ENCODE assay signal across 21 cellular contexts in genomic region chr16:88487920-88488842, GRCh38. TPM values are rescaled to one million over a fixed set of nuclear protein-coding genes. Genes with fewer than 3 reads are reported as not detected.
A peak's percentile ranks its signal among the peaks of the same experiment; 100 is the strongest.
DNase-seq lines count a peak whose midpoint lies in the region; ATAC-seq, FAIRE-seq and TF ChIP-seq lines count a peak whose summit lies in the region.
"Had no signal": no experiment of that assay in that cellular context is flagged by ENCODE, and none has a peak within 500 bp of the region (broad histone marks: within the 10 kb centered on the region; RNA-seq: fewer than 3 reads in every experiment).

No MANE protein-coding gene starts in this region.

- H3K9ac ChIP-seq in BLaER1 treated with 17β-estradiol and CSF1 and Interleukin-3, amounts not matched to agents 10 nM and 100 nM: no peak overlapping the region; a peak in 1 of 22 replicates
- H3K9ac ChIP-seq in IMR-90 (ENCODE audit: low read depth, low read length) (no peak overlapping the region), K562 (ENCODE audit: insufficient read depth in 1 of 2, low read depth in 2 of 2, low read length in 2 of 2) (peak overlapping the region in 1 of 2 experiments; percentile 71; a peak in 1 of 4 replicates)

- no peaks in the 10 kb centered on the region for H3K9me3 ChIP-seq in BLaER1 treated with 17β-estradiol and CSF1 and Interleukin-3, amounts not matched to agents 10 nM and 100 nM (replicated peaks in 1 of 11)
- no peaks in the 10 kb centered on the region for H3K9me3 ChIP-seq in IMR-90 (ENCODE audit: control insufficient read depth, insufficient read depth, low read length)
- no peaks in the 10 kb centered on the region for H3K9me3 ChIP-seq in K562 (replicated peaks; ENCODE audit: control insufficient read depth, insufficient read depth, low read depth, low read length)
- H3K9me3 ChIP-seq in mucosa of descending colon: no peaks in the 10 kb centered on the region
- H3K9me3 ChIP-seq in esophagus squamous epithelium: no peaks in the 10 kb centered on the region
- H3K9me3 ChIP-seq: adrenal gland, gastroesophageal sphincter had no signal

- H3K4me3 Mint-ChIP-seq in stimulated activated naive CD8-positive, alpha-beta T cell treated with anti-CD3 and anti-CD28 coated beads, Interleukin-15, amount 100 ng/mL, for 72 hours: no peak overlapping the region
- H3K4me3 Mint-ChIP-seq: CD4-positive, alpha-beta T cell had no signal

- H3K56ac ChIP-seq in IMR-90 (ENCODE audit: extremely low read depth, insufficient read depth, low read length): no peak overlapping the region

- no peak overlapping the region for H2BK5ac ChIP-seq in IMR-90 (ENCODE audit: low read depth, low read length, poor library complexity, severe bottlenecking)

- TF ChIP-seq CTCF in IMR-90 (conservative IDR thresholded peaks at IDR 0.05; ENCODE audit: low read depth, low read length) (no peak), K562 (IDR thresholded peaks at IDR 0.05 in 2 of 3, conservative IDR thresholded peaks at IDR 0.05 in 1 of 3; ENCODE audit: insufficient read depth in 2 of 3, low read depth in 1 of 3, low read length in 3 of 3) (no peak; a peak in 1 of 6 replicates), mucosa of descending colon (IDR thresholded peaks at IDR 0.05) (no peak), esophagus squamous epithelium (IDR thresholded peaks at IDR 0.05) (peak in 1 of 6 experiments; percentile 9)

- no peak overlapping the region for H4K8ac ChIP-seq in IMR-90 (ENCODE audit: low read depth in 2 of 2, low read length in 2 of 2)

- no peak for TF ChIP-seq EP300 in K562 (IDR thresholded peaks at IDR 0.05; ENCODE audit: low read length)

- ATAC-seq in IMR-90 (ENCODE audit: low read depth): no peak
- no peak for ATAC-seq in K562
- peak; percentile 88 for ATAC-seq in mucosa of descending colon
- ATAC-seq in stimulated activated naive CD8-positive, alpha-beta T cell treated with anti-CD3 and anti-CD28 coated beads, Interleukin-15, amount 100 ng/mL, for 72 hours: no peak
- ATAC-seq: gastroesophageal sphincter had no signal

- no peak overlapping the region for H2BK120ac ChIP-seq in IMR-90 (ENCODE audit: low read depth, low read length)

- H3K14ac ChIP-seq in IMR-90 (replicated peaks; ENCODE audit: low read depth, low read length): no peak overlapping the region

- peak overlapping the region in 1 of 2 donors; percentile 89 for H3K27ac Mint-ChIP-seq in stimulated activated naive CD8-positive, alpha-beta T cell treated with anti-CD3 and anti-CD28 coated beads, Interleukin-15, amount 100 ng/mL, for 72 hours
- H3K27ac Mint-ChIP-seq: CD4-positive, alpha-beta T cell had no signal

- dilution Hi-C loops in IMR-90 (cut with HindIII; ENCODE audit: low sequenced_read_pairs, unreplicated experiment): no loop called here

- CTCF ChIA-PET in IMR-90 (lab: Yijun Ruan, JAX): no interaction called here
- CTCF ChIA-PET in K562 (lab: Yijun Ruan, JAX; ENCODE audit: low intra/inter-chr PET ratio): no interaction called here

- H3K79me2 ChIP-seq in K562 (ENCODE audit: control insufficient read depth, insufficient read depth, low read length): peaks cover 65% of the 10 kb centered on the region

- TF ChIP-seq POLR2A in IMR-90 (IDR thresholded peaks at IDR 0.05; ENCODE audit: low read depth, low read length) (no peak), K562 (conservative IDR thresholded peaks at IDR 0.05) (no peak), esophagus squamous epithelium (IDR thresholded peaks at IDR 0.05) (no peak)

- peaks cover 6 to 92% (median 81%) of the 10 kb centered on the region in 11 experiments; a peak in 20 of 22 replicates for H4K20me1 ChIP-seq in BLaER1 treated with 17β-estradiol and CSF1 and Interleukin-3, amounts not matched to agents 10 nM and 100 nM
- H4K20me1 ChIP-seq in IMR-90 (ENCODE audit: insufficient read depth, low read length) (peaks cover 24% of the 10 kb centered on the region), K562 (replicated peaks; ENCODE audit: control insufficient read depth, insufficient read depth, low read length) (peaks cover 10% of the 10 kb centered on the region; the same call in 1 of the 2 replicates)

- peaks cover 0 to 7% (median 0%) of the 10 kb centered on the region in 11 experiments; a peak in 2 of 22 replicates for H3K27me3 ChIP-seq in BLaER1 treated with 17β-estradiol and CSF1 and Interleukin-3, amounts not matched to agents 10 nM and 100 nM
- H3K27me3 ChIP-seq in IMR-90 (ENCODE audit: control insufficient read depth, insufficient read depth, low read length): no peaks in the 10 kb centered on the region
- no peaks in the 10 kb centered on the region for H3K27me3 ChIP-seq in K562 (ENCODE audit: control insufficient read depth in 2 of 2, insufficient read depth in 2 of 2, low read length in 2 of 2)
- no peaks in the 10 kb centered on the region for H3K27me3 ChIP-seq in esophagus squamous epithelium
- H3K27me3 ChIP-seq: adrenal gland, cardiac muscle cell, dorsolateral prefrontal cortex had no signal

- no peak for DNase-seq in IMR-90
- peak in 2 of 4 experiments; percentile 66 to 69 for DNase-seq in K562 (ENCODE audit: extremely low read depth in 1 of 4, low spot score in 3 of 4)
- peak; percentile 93 to 94 (median 94) for DNase-seq in mucosa of descending colon
- no peak for DNase-seq in stimulated activated naive CD8-positive, alpha-beta T cell treated with anti-CD3 and anti-CD28 coated beads, Interleukin-15, amount 100 ng/mL, for 72 hours
- DNase-seq in esophagus squamous epithelium (lab: John Stamatoyannopoulos, UW): no peak
- DNase-seq in T-helper 1 cell: no peak
- DNase-seq in activated CD4-positive, alpha-beta T cell treated with anti-CD3 and anti-CD28 coated beads, Interleukin-2, amount 50 U/mL, for 48 hours: no peak
- DNase-seq: activated CD4-positive, alpha-beta T cell treated with anti-CD3 and anti-CD28 coated beads for 48 hours; activated effector memory CD4-positive, alpha-beta T cell treated with Interleukin-2 at 50 U/mL for 16 hours; CD4-positive, alpha-beta T cell; DND-41; kidney glomerular epithelial cell; mesendoderm; NCI-H1436; stimulated activated CD4-positive, alpha-beta T cell treated with anti-CD3 and anti-CD28 coated beads, Interleukin-12 subunit alpha, Interleukin-12 subunit beta, amount 100 ng/mL, for 4 hours had no signal

- intact Hi-C loops in IMR-90 (cut with micrococcal nuclease): no loop called here
- intact Hi-C loops in K562 (cut with micrococcal nuclease): no loop called here
- intact Hi-C loops in mucosa of descending colon (cut with DNase I, micrococcal nuclease): no loop called here
- intact Hi-C loops in esophagus squamous epithelium (cut with DNase I): no loop called here

- no peaks in the 10 kb centered on the region for H3K9me3 Mint-ChIP-seq in stimulated activated naive CD8-positive, alpha-beta T cell treated with anti-CD3 and anti-CD28 coated beads, Interleukin-15, amount 100 ng/mL, for 72 hours
- H3K9me3 Mint-ChIP-seq: CD4-positive, alpha-beta T cell had no signal

- H2AFZ ChIP-seq in IMR-90 (replicated peaks; ENCODE audit: low read length, poor library complexity) (peak overlapping the region; percentile 51), K562 (ENCODE audit: low read depth, low read length) (no peak overlapping the region)

- TF ChIP-seq RAD21 in IMR-90 (IDR thresholded peaks at IDR 0.05; ENCODE audit: low read length) (no peak), K562 (CRISPR knock-in tag; conservative IDR thresholded peaks at IDR 0.05 in 1 of 2, IDR thresholded peaks at IDR 0.05 in 1 of 2) (no peak)

- H3K36me3 ChIP-seq in BLaER1 treated with 17β-estradiol and CSF1 and Interleukin-3, amounts not matched to agents 10 nM and 100 nM: peaks cover 0 to 51% (median 18%) of the 10 kb centered on the region in 11 experiments; a peak in 16 of 22 replicates
- H3K36me3 ChIP-seq in IMR-90 (ENCODE audit: control insufficient read depth, insufficient read depth, low read length) (peaks cover 7% of the 10 kb centered on the region; the same call in 1 of the 2 replicates), K562 (ENCODE audit: control insufficient read depth, insufficient read depth, low read length) (peaks cover 82% of the 10 kb centered on the region; the same call in 2 of the 3 replicates), mucosa of descending colon (ENCODE audit: low read depth) (no peaks in the 10 kb centered on the region), esophagus squamous epithelium (peaks cover 0 to 8% (median 0%) of the 10 kb centered on the region in 3 donors)
- H3K36me3 ChIP-seq: adrenal gland, cardiac muscle cell, gastroesophageal sphincter had no signal

- no peaks in the 10 kb centered on the region for H3K27me3 Mint-ChIP-seq in stimulated activated naive CD8-positive, alpha-beta T cell treated with anti-CD3 and anti-CD28 coated beads, Interleukin-15, amount 100 ng/mL, for 72 hours
- H3K27me3 Mint-ChIP-seq: CD4-positive, alpha-beta T cell had no signal

- H2BK15ac ChIP-seq in IMR-90 (ENCODE audit: low read depth, low read length): no peak overlapping the region

- H4K91ac ChIP-seq in IMR-90 (ENCODE audit: insufficient read depth, low read depth, low read length): no peak overlapping the region

- H3K4me1 Mint-ChIP-seq in stimulated activated naive CD8-positive, alpha-beta T cell treated with anti-CD3 and anti-CD28 coated beads, Interleukin-15, amount 100 ng/mL, for 72 hours: peaks cover 17% of the 10 kb centered on the region

- H2AK5ac ChIP-seq in IMR-90 (ENCODE audit: low read depth, low read length): no peak overlapping the region

- H3K4me3 ChIP-seq in BLaER1 treated with 17β-estradiol and CSF1 and Interleukin-3, amounts not matched to agents 10 nM and 100 nM: no peak overlapping the region
- H3K4me3 ChIP-seq in IMR-90 (ENCODE audit: insufficient read depth, low read depth, low read length) (no peak overlapping the region), K562 (no peak overlapping the region), mucosa of descending colon (no peak overlapping the region), esophagus squamous epithelium (no peak overlapping the region)
- H3K4me3 ChIP-seq: adrenal gland, cardiac muscle cell, dorsolateral prefrontal cortex, gastroesophageal sphincter had no signal

- BruUV-seq in IMR-90 (replicated peaks; lab: Mats Ljungman, UMichigan) (no TSS peak), K562 (replicated peaks; lab: Mats Ljungman, UMichigan) (no TSS peak)

- no peak overlapping the region for H2BK20ac ChIP-seq in IMR-90 (ENCODE audit: low read depth, low read length)

- H2AK9ac ChIP-seq in IMR-90 (replicated peaks; ENCODE audit: low read depth, low read length, poor library complexity): no peak overlapping the region

- H3K79me1 ChIP-seq in IMR-90 (ENCODE audit: low read depth in 1 of 2, low read length in 2 of 2): peaks cover 0 to 2% of the 10 kb centered on the region in 2 experiments; a peak in 1 of 4 replicates

- H3K23ac ChIP-seq in IMR-90 (ENCODE audit: low read depth, low read length): no peak overlapping the region

- peak overlapping the region in 7 of 11 experiments; percentile 9 to 40 (median 16); a peak in 9 of 22 replicates for H3K4me2 ChIP-seq in BLaER1 treated with 17β-estradiol and CSF1 and Interleukin-3, amounts not matched to agents 10 nM and 100 nM
- H3K4me2 ChIP-seq in IMR-90 (ENCODE audit: low read depth, low read length) (no peak overlapping the region), K562 (ENCODE audit: insufficient read depth, low read length) (no peak overlapping the region)

- H3K4ac ChIP-seq in IMR-90 (ENCODE audit: low read depth, low read length): no peak overlapping the region

- in situ Hi-C loops in IMR-90 (cut with MboI; ENCODE audit: low sequenced_read_pairs) (no loop called here), K562 (cut with MboI) (no loop called here)

- H3K27ac ChIP-seq in BLaER1 treated with 17β-estradiol and CSF1 and Interleukin-3, amounts not matched to agents 10 nM and 100 nM: no peak overlapping the region
- H3K27ac ChIP-seq in IMR-90 (ENCODE audit: insufficient read depth, low read length) (no peak overlapping the region), K562 (ENCODE audit: extremely low read depth, low read depth, low read length) (no peak overlapping the region), esophagus squamous epithelium (no peak overlapping the region)
- H3K27ac ChIP-seq: adrenal gland, cardiac muscle cell, dorsolateral prefrontal cortex, gastroesophageal sphincter had no signal

- no peak for FAIRE-seq in K562 (lab: Jason Lieb, UNC)
- FAIRE-seq: RCC 7860 had no signal

- no peaks in the 10 kb centered on the region for H3K9me1 ChIP-seq in IMR-90 (ENCODE audit: insufficient read depth, low read length)
- peaks cover 9% of the 10 kb centered on the region for H3K9me1 ChIP-seq in K562 (ENCODE audit: control insufficient read depth, insufficient read depth, low read length)

- peaks cover 20 to 81% (median 58%) of the 10 kb centered on the region in 10 experiments; a peak in 19 of 20 replicates for H3K4me1 ChIP-seq in BLaER1 treated with 17β-estradiol and CSF1 and Interleukin-3, amounts not matched to agents 10 nM and 100 nM
- H3K4me1 ChIP-seq in IMR-90 (ENCODE audit: control insufficient read depth, insufficient read depth, low read length) (no peaks in the 10 kb centered on the region), K562 (replicated peaks in 1 of 2; ENCODE audit: control insufficient read depth in 2 of 2, insufficient read depth in 2 of 2, low read length in 2 of 2) (peaks cover 35 to 98% of the 10 kb centered on the region in 2 experiments), mucosa of descending colon (ENCODE audit: low read depth) (peaks cover 14% of the 10 kb centered on the region), esophagus squamous epithelium (no peaks in the 10 kb centered on the region)
- H3K4me1 ChIP-seq: adrenal gland, gastroesophageal sphincter had no signal

- no peak overlapping the region for H3K18ac ChIP-seq in IMR-90 (ENCODE audit: low read depth, low read length)

- H4K5ac ChIP-seq in IMR-90 (ENCODE audit: low read depth, low read length): no peak overlapping the region

- WGBS in IMR-90 (ENCODE audit: extremely low coverage in 2 of 2, insufficient read length in 1 of 2), 2 experiments: 61% methylated on average over 13 of the region's 54 CpGs; no CpG with 5 or more reads in 1 of the 2 experiments
- WGBS in K562 (ENCODE audit: insufficient coverage, low coverage, missing lambda C conversion rate): 81% methylated on average over 31 of the region's 54 CpGs
- 84 to 89% methylated on average over 18 to 20 of the region's 54 CpGs for WGBS in esophagus squamous epithelium, 2 donors

- POLR2A ChIA-PET in IMR-90 (lab: Charles Lee; ENCODE audit: unreplicated experiment) (no interaction called here), K562 (lab: Yijun Ruan, JAX) (interaction anchor here (0.6 to 1.3 kb wide), 5 partner anchors 13 to 880 kb away, joined by 3 to 5 read pairs (median 3); no protein-coding TSS in a partner anchor)

RNA-seq across cellular contexts. Expression of gene ZFPM1, which starts 35.1 kb away (rescaled TPM):
- 0.28 and 0.36 TPM in 2 replicates for total RNA-seq in IMR-90 (2012; rRNA removed)
- polyA plus RNA-seq in IMR-90 (2012; rRNA removed): 1.1 and 1.8 TPM in 2 replicates
- 1.2 and 2.4 TPM in 2 replicates for polyA plus RNA-seq in IMR-90 (2012; cell fraction: cytosol; rRNA removed)
- polyA plus RNA-seq in IMR-90 (2012; cell fraction: nucleus; rRNA removed; ENCODE audit: low replicate concordance): 4.0 and 9.2 TPM in 2 replicates
- total RNA-seq in K562 (2011; cell fraction: chromatin; rRNA removed; ENCODE audit: low replicate concordance): 14.4 and 38.8 TPM in 2 replicates
- total RNA-seq in K562 (2011; cell fraction: nucleolus; rRNA removed): 25.3 and 27.9 TPM in 2 replicates
- 16.8 and 18.9 TPM in 2 replicates for total RNA-seq in K562 (2011; cell fraction: nucleoplasm; rRNA removed)
- 4.5 and 8.7 TPM in 2 replicates for total RNA-seq in K562 (2014; rRNA removed)
- 0.26 and 0.47 TPM in 2 replicates for total RNA-seq in K562 (2014; rRNA removed; fragmentation: Illumina TruSeq; extraction: Trizol)
- total RNA-seq in K562 (2015; rRNA removed; fragmentation: Illumina TruSeq; extraction: Trizol): 3.2 and 4.5 TPM in 2 replicates
- total RNA-seq in K562 (2021): 32.7 and 35.9 TPM in 2 replicates
- polyA plus RNA-seq in K562 (2011; rRNA removed): 0.88 and 1.4 TPM in 2 replicates
- 0.81 and 4.8 TPM in 2 replicates for polyA plus RNA-seq in K562 (2011; cell fraction: cytosol; rRNA removed)
- 3.4 and 13.6 TPM in 2 replicates for polyA plus RNA-seq in K562 (2011; cell fraction: nucleus; rRNA removed)
- 7.9 and 12.2 TPM in 2 replicates for polyA plus RNA-seq in K562 (2012)
- polyA plus RNA-seq in K562 (2014; fragmentation: Illumina TruSeq; extraction: Trizol): 1.2 and 5.1 TPM in 2 replicates
- under 1 TPM; 0.03 to 0.11 TPM for polyA plus RNA-seq in K562 (2014; fragmentation: Nextera tagmentation; extraction: Ambion mirVana)
- 4.7 and 5.5 TPM in 2 replicates for polyA plus RNA-seq in K562 (2014; rRNA removed)
- 0.30 and 1.1 TPM in 2 replicates for polyA minus RNA-seq in K562 (2011; rRNA and poly(A)+ RNA removed)
- polyA minus RNA-seq in K562 (2011; cell fraction: cytosol; rRNA and poly(A)+ RNA removed): 12.3 and 14.7 TPM in 2 replicates
- polyA minus RNA-seq in K562 (2011; cell fraction: nucleus; rRNA and poly(A)+ RNA removed): 7.7 and 10.1 TPM in 2 replicates
- total RNA-seq in mucosa of descending colon: 10 to 100 TPM in 1 of 3 donors, 1 to 10 TPM in 2; 5.2 to 10.3 (median 7.2) TPM
- total RNA-seq in esophagus squamous epithelium: 1 to 10 TPM in 3 of 4 donors, under 1 TPM in 1; 0.67 to 1.7 (median 1.2) TPM

Comparison
In these comparisons a context has a peak if more than half of its experiments do, and no peak if none do; other contexts are left out.
1. H3K4me2 ChIP-seq: peak in BLaER1 treated with 17β-estradiol and CSF1 and Interleukin-3, amounts not matched to agents 10 nM and 100 nM (7 of 11); none in IMR-90 (single experiment) and K562 (single experiment).
2. DNase-seq: peak in mucosa of descending colon (3 of 3); none in IMR-90 (single experiment), stimulated activated naive CD8-positive, alpha-beta T cell treated with anti-CD3 and anti-CD28 coated beads, Interleukin-15, amount 100 ng/mL, for 72 hours (0 of 2), esophagus squamous epithelium (single experiment), T-helper 1 cell (0 of 5) and activated CD4-positive, alpha-beta T cell treated with anti-CD3 and anti-CD28 coated beads, Interleukin-2, amount 50 U/mL, for 48 hours (0 of 2).